Comparison of ENCODE assay signal across 20 cellular contexts in genomic region chr20:47459344-47460073, GRCh38. TPM values are rescaled to one million over a fixed set of nuclear protein-coding genes. Genes with fewer than 3 reads are reported as not detected.
DNase-seq lines count a peak whose midpoint lies in the region; ATAC-seq, FAIRE-seq and TF ChIP-seq lines count a peak whose summit lies in the region.
"Had no signal": no experiment of that assay in that cellular context is flagged by ENCODE, and none has a peak within 500 bp of the region (broad histone marks: within the 10 kb centered on the region; RNA-seq: fewer than 3 reads in every experiment).

No MANE protein-coding gene starts in this region.

- H3K27ac ChIP-seq in A549 (peak overlapping the region; percentile 87 to 90), GM23338 (ENCODE audit: low read depth) (no peak overlapping the region)
- H3K27ac ChIP-seq: C4-2B had no signal

- TF ChIP-seq EP300 in A549 (IDR thresholded peaks at IDR 0.05): no peak

- no peaks in the 10 kb centered on the region for H3K79me2 ChIP-seq in GM23338 (replicated peaks; ENCODE audit: insufficient read depth)

- no peak overlapping the region for H3K4me2 ChIP-seq in A549
- H3K4me2 ChIP-seq in GM23338: no peak overlapping the region

- H3K9me2 ChIP-seq in GM23338 (ENCODE audit: insufficient read depth): no peaks in the 10 kb centered on the region

- H3K4me1 ChIP-seq in A549: peaks cover 65% of the 10 kb centered on the region
- H3K4me1 ChIP-seq in GM23338 (ENCODE audit: insufficient read depth): no peaks in the 10 kb centered on the region
- H3K4me1 ChIP-seq: BE2C had no signal

- no peak for ATAC-seq in A549
- no peak; the same call in 2 of the 3 replicates for ATAC-seq in GM23338
- no peak for ATAC-seq in activated naive CD4-positive, alpha-beta T cell treated with anti-CD3 and anti-CD28 coated beads, Interleukin-2, amount 50 U/mL, for 72 hours
- ATAC-seq in HG02884 (IDR thresholded peaks at IDR 0.05; ENCODE audit: unreplicated experiment): no peak
- ATAC-seq in activated T-cell treated with anti-CD3 and anti-CD28 coated beads, Interleukin-2, amount 50 U/mL, for 72 hours (replicated peaks in 1 of 2): no peak
- ATAC-seq: HCT116 had no signal

- H3K9me3 Mint-ChIP-seq in GM23338 (no peaks in the 10 kb centered on the region), chondrocyte (ENCODE audit: low read depth) (peaks cover 3% of the 10 kb centered on the region)
- H3K9me3 Mint-ChIP-seq in activated naive CD4-positive, alpha-beta T cell treated with anti-CD3 and anti-CD28 coated beads, Interleukin-2, amount 50 U/mL, for 72 hours: peaks cover 0 to 6% of the 10 kb centered on the region in 2 donors
- peaks cover 0 to 1% of the 10 kb centered on the region in 2 donors for H3K9me3 Mint-ChIP-seq in activated T-cell treated with anti-CD3 and anti-CD28 coated beads, Interleukin-2, amount 50 U/mL, for 72 hours
- H3K9me3 Mint-ChIP-seq: IgD-negative memory B cell had no signal

- DNase-seq in A549 (ENCODE audit: low read depth in 1 of 2, low spot score in 1 of 2) (no peak), GM23338 (ENCODE audit: low spot score) (no peak), chondrocyte (ENCODE audit: low spot score) (no peak), posterior vena cava (ENCODE audit: low spot score) (peak; percentile 10)
- no peak for DNase-seq in activated naive CD4-positive, alpha-beta T cell treated with anti-CD3 and anti-CD28 coated beads, Interleukin-2, amount 50 U/mL, for 72 hours (ENCODE audit: low spot score in 2 of 2)
- no peak for DNase-seq in activated T-cell treated with anti-CD3 and anti-CD28 coated beads, Interleukin-2, amount 50 U/mL, for 72 hours
- DNase-seq: BE2C; CD4-positive, alpha-beta memory T cell; DMS153; DMS79 treated with DMSO at 0.1 percent for 48 hours; EL had no signal

- no peak overlapping the region for H3K4me3 Mint-ChIP-seq in GM23338
- H3K4me3 Mint-ChIP-seq in chondrocyte (ENCODE audit: unreplicated experiment): no peak overlapping the region
- H3K4me3 Mint-ChIP-seq in activated T-cell treated with anti-CD3 and anti-CD28 coated beads, Interleukin-2, amount 50 U/mL, for 72 hours: no peak overlapping the region
- H3K4me3 Mint-ChIP-seq: CD4-positive, alpha-beta memory T cell had no signal

- TF ChIP-seq RAD21 in A549 (conservative IDR thresholded peaks at IDR 0.05 in 1 of 2, IDR thresholded peaks at IDR 0.05 in 1 of 2): no peak

- H2AFZ ChIP-seq in GM23338: peak overlapping the region; percentile 56; the same call in 1 of the 2 replicates

- no peaks in the 10 kb centered on the region for H4K20me1 ChIP-seq in GM23338 (replicated peaks; ENCODE audit: insufficient read depth)

- no peaks in the 10 kb centered on the region for H3F3A ChIP-seq in GM23338 (replicated peaks; ENCODE audit: low read depth)

- WGBS in A549 (ENCODE audit: missing lambda C conversion rate): 87% methylated on average over 9 of the region's 9 CpGs

- H3K27ac Mint-ChIP-seq in GM23338 (no peak overlapping the region), chondrocyte (ENCODE audit: unreplicated experiment) (peak overlapping the region; percentile 10)
- H3K27ac Mint-ChIP-seq in activated naive CD4-positive, alpha-beta T cell treated with anti-CD3 and anti-CD28 coated beads, Interleukin-2, amount 50 U/mL, for 72 hours: no peak overlapping the region
- no peak overlapping the region for H3K27ac Mint-ChIP-seq in activated T-cell treated with anti-CD3 and anti-CD28 coated beads, Interleukin-2, amount 50 U/mL, for 72 hours
- H3K27ac Mint-ChIP-seq: CD4-positive, alpha-beta memory T cell had no signal

- intact Hi-C loops in posterior vena cava (cut with DNase I): no loop called here

- H3K36me3 ChIP-seq in GM23338 (ENCODE audit: insufficient read depth): no peaks in the 10 kb centered on the region
- H3K36me3 ChIP-seq: BE2C had no signal

- no peaks in the 10 kb centered on the region for H3K9me3 ChIP-seq in A549
- H3K9me3 ChIP-seq: BE2C had no signal

- H3K27me3 ChIP-seq in GM23338 (ENCODE audit: insufficient read depth): no peaks in the 10 kb centered on the region
- H3K27me3 ChIP-seq: BE2C had no signal

- no peak overlapping the region for H3K4me3 ChIP-seq in A549
- H3K4me3 ChIP-seq in GM23338: no peak overlapping the region

- POLR2A ChIA-PET in A549 (lab: Yijun Ruan, JAX): no interaction called here

- H3K27me3 Mint-ChIP-seq in GM23338 (ENCODE audit: insufficient read depth, low read depth, poor library complexity) (no peaks in the 10 kb centered on the region), chondrocyte (ENCODE audit: low read depth) (no peaks in the 10 kb centered on the region)
- no peaks in the 10 kb centered on the region for H3K27me3 Mint-ChIP-seq in activated T-cell treated with anti-CD3 and anti-CD28 coated beads, Interleukin-2, amount 50 U/mL, for 72 hours (ENCODE audit: low read depth)
- H3K27me3 Mint-ChIP-seq: CD4-positive, alpha-beta memory T cell; IgD-negative memory B cell had no signal

- no peak for TF ChIP-seq CTCF in A549 (IDR thresholded peaks at IDR 0.05)
- TF ChIP-seq CTCF in GM23338 (conservative IDR thresholded peaks at IDR 0.05; ENCODE audit: low read depth in 2 of 2): no peak
- TF ChIP-seq CTCF in chondrocyte (IDR thresholded peaks at IDR 0.05): no peak

- H3K4me1 Mint-ChIP-seq in GM23338 (peaks cover 3% of the 10 kb centered on the region; the same call in 1 of the 3 replicates), chondrocyte (ENCODE audit: low read depth) (peaks cover 31% of the 10 kb centered on the region)
- H3K4me1 Mint-ChIP-seq in activated T-cell treated with anti-CD3 and anti-CD28 coated beads, Interleukin-2, amount 50 U/mL, for 72 hours (ENCODE audit: low read depth): peaks cover 56% of the 10 kb centered on the region

- no peak for TF ChIP-seq POLR2A in A549 (IDR thresholded peaks at IDR 0.05; ENCODE audit: low read length)

- CTCF ChIA-PET in A549 (lab: Yijun Ruan, JAX): interaction anchor here (1.0 to 1.5 kb wide), 3 partner anchors 42 to 161 kb away, joined by 3 to 6 read pairs (median 5); partner anchors contain the start of gene NCOA3

- FAIRE-seq in A549 (lab: Jason Lieb, UNC): no peak
- FAIRE-seq: A204.1, D721Med, G401.6, GM12891, H54 had no signal

- H3K36me3 Mint-ChIP-seq in GM23338 (ENCODE audit: low read depth): no peaks in the 10 kb centered on the region
- no peaks in the 10 kb centered on the region for H3K36me3 Mint-ChIP-seq in chondrocyte (ENCODE audit: low read depth)
- H3K36me3 Mint-ChIP-seq in activated naive CD4-positive, alpha-beta T cell treated with anti-CD3 and anti-CD28 coated beads, Interleukin-2, amount 50 U/mL, for 72 hours: peaks cover 0 to 11% of the 10 kb centered on the region in 2 donors
- no peaks in the 10 kb centered on the region for H3K36me3 Mint-ChIP-seq in activated T-cell treated with anti-CD3 and anti-CD28 coated beads, Interleukin-2, amount 50 U/mL, for 72 hours (ENCODE audit: insufficient read depth in 2 of 2)
- H3K36me3 Mint-ChIP-seq: CD4-positive, alpha-beta memory T cell; IgD-negative memory B cell had no signal

TF ChIP-seq in A549, 52 proteins besides CTCF, POLR2A, EP300 and RAD21 (continues in another document):
- TF ChIP-seq GATA3 (IDR thresholded peaks at IDR 0.05; ENCODE audit: borderline replicate concordance) (no peak), BCL3 (IDR thresholded peaks at IDR 0.05) (no peak), ESRRA (IDR thresholded peaks at IDR 0.05; ENCODE audit: borderline replicate concordance, low read length) (no peak)

TF ChIP-seq in GM23338, 12 proteins besides CTCF, POLR2A, EP300 and RAD21 (continues in another document):
- TF ChIP-seq STAT1 (IDR thresholded peaks at IDR 0.05; ENCODE audit: unreplicated experiment): no peak
- no peak for TF ChIP-seq EZH2phosphoT487 (IDR thresholded peaks at IDR 0.05; ENCODE audit: unreplicated experiment)
- no peak for TF ChIP-seq CREB1 (CRISPR knock-in tag; IDR thresholded peaks at IDR 0.05; ENCODE audit: low read depth)
- TF ChIP-seq JUNB (IDR thresholded peaks at IDR 0.05; ENCODE audit: unreplicated experiment): no peak
- no peak for TF ChIP-seq ETS1 (IDR thresholded peaks at IDR 0.05)

RNA-seq across cellular contexts. Expression of gene NCOA3, which starts 42.2 kb away (rescaled TPM):
- polyA plus RNA-seq in A549 (2011; rRNA removed) (135 and 136 TPM in 2 replicates), A549 (2017; fragmentation: RNase III; extraction: RNeasy Plus Mini Kit Qiagen cat#74134 plus additional on column Dnase treatment) (35.8 to 43.4 TPM (median 42.9 TPM) in 3 replicates), GM23338 (2016; fragmentation: Nextera tagmentation; extraction: Ambion mirVana) (6.6 and 6.7 TPM in 2 replicates)
- 27.5 and 35.2 TPM in 2 replicates for polyA plus RNA-seq in A549 (2012; cell fraction: cytosol; rRNA removed)
- 28.3 and 32.1 TPM in 2 replicates for polyA plus RNA-seq in A549 (2012; cell fraction: nucleus; rRNA removed)
- polyA minus RNA-seq in A549 (2011; rRNA and poly(A)+ RNA removed): 179 and 198 TPM in 2 replicates
- 20.6 and 25.8 TPM in 2 replicates for total RNA-seq in GM23338 (2014; rRNA removed; shearing (Covaris generic))
- total RNA-seq in chondrocyte (38.1 to 56.0 TPM (median 45.2 TPM) in 3 replicates), posterior vena cava (10 to 100 TPM; 39.0 to 46.6 TPM)
- total RNA-seq in activated naive CD4-positive, alpha-beta T cell treated with anti-CD3 and anti-CD28 coated beads, Interleukin-2, amount 50 U/mL, for 72 hours: 10 to 100 TPM; 81.6 to 92.6 TPM
- total RNA-seq in activated T-cell treated with anti-CD3 and anti-CD28 coated beads, Interleukin-2, amount 50 U/mL, for 72 hours: 100 to 1,000 TPM in 1 of 2 donors, 10 to 100 TPM in 1; 76.0 to 113 TPM
